Comparison of ENCODE assay signal across 8 cellular contexts in genomic region chr4:78057600-78058560, GRCh38. TPM values are rescaled to one million over a fixed set of nuclear protein-coding genes. Genes with fewer than 3 reads are reported as not detected.
DNase-seq lines count a peak whose midpoint lies in the region; ATAC-seq and TF ChIP-seq lines count a peak whose summit lies in the region.

No MANE protein-coding gene starts in this region.

- DNase-seq in activated gamma-delta T cell treated with Interleukin-2 at 50 U/mL for 16 hours (peak; percentile 10), activated gamma-delta T cell (lab: John Stamatoyannopoulos, UW) (no peak), fibroblast of the aortic adventitia (ENCODE audit: low read depth) (peak; percentile 34), uterus (peak; percentile 24 to 30), MV-4-11 (lab: John Stamatoyannopoulos, UW) (no peak)
- DNase-seq in activated CD8-positive, alpha-beta memory T cell treated with anti-CD3 and anti-CD28 coated beads, Interleukin-2, amount 50 U/mL, for 48 hours = peak; percentile 70
- peak; percentile 68 for DNase-seq in natural killer cell treated with Interleukin-12 subunit alpha and Interleukin-12 subunit beta and Interleukin-15 and Interleukin-18, amount 100 ng/mL, for 72 hours (ENCODE audit: low spot score)

- H4K20me1 ChIP-seq in Loucy (ENCODE audit: insufficient read depth, low read length, poor library complexity, severe bottlenecking) = no peaks in the 10 kb centered on the region

- no peaks in the 10 kb centered on the region for H3K9me3 ChIP-seq in Loucy (ENCODE audit: insufficient read depth, low read depth, low read length)
- no peaks in the 10 kb centered on the region for H3K9me3 ChIP-seq in uterus

- H3F3A ChIP-seq in Loucy (ENCODE audit: low read depth) = no peaks in the 10 kb centered on the region; the same call in 1 of the 2 replicates

- H3K9ac ChIP-seq in Loucy (ENCODE audit: low read depth, low read length, poor library complexity, severe bottlenecking) = peak overlapping the region; percentile 62

- peak overlapping the region; percentile 5 to 51 for H3K27ac ChIP-seq in uterus

- H3K4me1 Mint-ChIP-seq in natural killer cell treated with Interleukin-12 subunit alpha and Interleukin-12 subunit beta and Interleukin-15 and Interleukin-18, amount 100 ng/mL, for 72 hours (ENCODE audit: low read depth in 2 of 2) = peaks cover 21 to 23% of the 10 kb centered on the region in 2 donors

- H3K4me3 ChIP-seq in Loucy (ENCODE audit: low read length, poor library complexity, severe bottlenecking) (peak overlapping the region; percentile 83), fibroblast of the aortic adventitia (ENCODE audit: low read depth, low read length) (peak overlapping the region; percentile 67), uterus (peak overlapping the region; percentile 36 to 46)

- TF ChIP-seq CTCF in Loucy (conservative IDR thresholded peaks at IDR 0.05; ENCODE audit: low read length) = no peak
- no peak for TF ChIP-seq CTCF in fibroblast of the aortic adventitia (IDR thresholded peaks at IDR 0.05; ENCODE audit: insufficient read depth, low read length)
- no peak for TF ChIP-seq CTCF in uterus (IDR thresholded peaks at IDR 0.05)

- intact Hi-C loops in uterus (cut with DNase I; ENCODE audit: low total_unique reads) = no loop called here

- peak overlapping the region; percentile 90 for H3K4me2 ChIP-seq in Loucy (ENCODE audit: low read depth, low read length, poor library complexity, severe bottlenecking)

- H3K27ac Mint-ChIP-seq in natural killer cell treated with Interleukin-12 subunit alpha and Interleukin-12 subunit beta and Interleukin-15 and Interleukin-18, amount 100 ng/mL, for 72 hours = peak overlapping the region in 1 of 2 donors; percentile 34

- H3K36me3 ChIP-seq in Loucy (ENCODE audit: insufficient read depth, low read length) (no peaks in the 10 kb centered on the region), uterus (no peaks in the 10 kb centered on the region)

- no peaks in the 10 kb centered on the region for H3K9me2 ChIP-seq in Loucy (replicated peaks; ENCODE audit: low read depth, low read length)

- H3K79me2 ChIP-seq in Loucy (ENCODE audit: insufficient read depth, low read length) = no peaks in the 10 kb centered on the region

- H3K27me3 ChIP-seq in Loucy (ENCODE audit: insufficient read depth, low read length, poor library complexity, severe bottlenecking) = no peaks in the 10 kb centered on the region
- H3K27me3 ChIP-seq in uterus = no peaks in the 10 kb centered on the region

- peak overlapping the region; percentile 95 for H2AFZ ChIP-seq in Loucy (ENCODE audit: low read length)

- H3K36me3 Mint-ChIP-seq in natural killer cell treated with Interleukin-12 subunit alpha and Interleukin-12 subunit beta and Interleukin-15 and Interleukin-18, amount 100 ng/mL, for 72 hours = no peaks in the 10 kb centered on the region

- H3K4me1 ChIP-seq in Loucy (ENCODE audit: insufficient read depth, low read length, poor library complexity, severe bottlenecking) = peaks cover 9% of the 10 kb centered on the region
- H3K4me1 ChIP-seq in uterus = no peaks in the 10 kb centered on the region

- no peaks in the 10 kb centered on the region for H3K9me3 Mint-ChIP-seq in natural killer cell treated with Interleukin-12 subunit alpha and Interleukin-12 subunit beta and Interleukin-15 and Interleukin-18, amount 100 ng/mL, for 72 hours

- H3K27me3 Mint-ChIP-seq in natural killer cell treated with Interleukin-12 subunit alpha and Interleukin-12 subunit beta and Interleukin-15 and Interleukin-18, amount 100 ng/mL, for 72 hours = peaks cover 37 to 68% of the 10 kb centered on the region in 2 donors

- no peak for TF ChIP-seq POLR2A in uterus (IDR thresholded peaks at IDR 0.05)

- peak; percentile 57 to 77 for ATAC-seq in natural killer cell treated with Interleukin-12 subunit alpha and Interleukin-12 subunit beta and Interleukin-15 and Interleukin-18, amount 100 ng/mL, for 72 hours

- peak overlapping the region; percentile 91 for H3K4me3 Mint-ChIP-seq in natural killer cell treated with Interleukin-12 subunit alpha and Interleukin-12 subunit beta and Interleukin-15 and Interleukin-18, amount 100 ng/mL, for 72 hours

RNA-seq across cellular contexts. Expression of gene FRAS1, which starts 0.8 kb away (rescaled TPM):
- 1.9 and 16.8 TPM in 2 replicates for total RNA-seq in fibroblast of the aortic adventitia (ENCODE audit: low replicate concordance)
- under 1 TPM in 1 of 2 donors, not detected in 1; 0.17 TPM for total RNA-seq in natural killer cell treated with Interleukin-12 subunit alpha and Interleukin-12 subunit beta and Interleukin-15 and Interleukin-18, amount 100 ng/mL, for 72 hours
- total RNA-seq in uterus = 10 to 100 TPM in 1 of 4 donors, 1 to 10 TPM in 3; 1.0 to 32.5 (median 3.3) TPM

Comparison
In these comparisons a context has a peak if more than half of its experiments do, and no peak if none do; other contexts are left out.
1. DNase-seq: peak in activated gamma-delta T cell treated with Interleukin-2 at 50 U/mL for 16 hours (single experiment), activated CD8-positive, alpha-beta memory T cell treated with anti-CD3 and anti-CD28 coated beads, Interleukin-2, amount 50 U/mL, for 48 hours (single experiment), fibroblast of the aortic adventitia (single experiment), natural killer cell treated with Interleukin-12 subunit alpha and Interleukin-12 subunit beta and Interleukin-15 and Interleukin-18, amount 100 ng/mL, for 72 hours (single experiment) and uterus (2 of 2); none in activated gamma-delta T cell (single experiment) and MV-4-11 (single experiment).
2. Peak in every context shown above with its lines, with median percentiles within 50 percentile points of each other: H3K4me3 ChIP-seq.